9 cellular contexts compared by ENCODE assay signal in the genomic region with DNA sequence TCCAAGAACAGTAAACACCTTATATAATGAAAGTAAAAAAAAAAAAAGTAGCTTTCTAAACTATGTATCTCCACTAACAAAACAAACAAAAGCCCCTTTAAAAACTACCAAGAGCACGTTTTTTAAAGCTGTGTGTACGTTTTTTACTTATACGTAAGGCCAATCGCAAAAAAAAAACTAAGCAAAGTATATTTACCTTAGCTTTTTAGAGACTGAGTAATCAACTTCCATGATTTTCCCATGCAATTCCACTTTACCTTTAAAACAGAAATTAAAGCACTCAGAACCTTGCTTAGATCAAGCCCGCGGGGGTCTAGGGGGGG. TPM values are rescaled to one million over a fixed set of nuclear protein-coding genes. Genes with fewer than 3 reads are reported as not detected.
A peak's percentile ranks its signal among the peaks of the same experiment; 100 is the strongest.
DNase-seq lines count a peak whose midpoint lies in the region; ATAC-seq, FAIRE-seq and TF ChIP-seq lines count a peak whose summit lies in the region.
"Had no signal": no experiment of that assay in that cellular context is flagged by ENCODE, and none has a peak within 500 bp of the region (broad histone marks: within the 10 kb centered on the region; RNA-seq: fewer than 3 reads in every experiment).

No MANE protein-coding gene starts in this region.

- H3K27ac ChIP-seq in PC-3 (ENCODE audit: low read length) (peak overlapping the region; percentile 83), endothelial cell of umbilical vein (ENCODE audit: insufficient read depth, low read depth, low read length) (peak overlapping the region; percentile 84), ovary (no peak overlapping the region)

- DNase-seq in G401 (ENCODE audit: low spot score) = peak; percentile 15
- peak; percentile 28 for DNase-seq in PC-3
- DNase-seq in endothelial cell of umbilical vein (ENCODE audit: low read depth, low spot score) = no peak
- DNase-seq in ovary = no peak
- DNase-seq in RPMI8226 = no peak
- no peak for DNase-seq in islet precursor cell
- no peak for DNase-seq in KG1 (lab: John Stamatoyannopoulos, UW)
- DNase-seq: amniotic stem cell had no signal

- intact Hi-C loops in PC-3 (cut with micrococcal nuclease) (loop anchor here (1.0 to 5.0 kb wide), 5 partner anchors 27 to 161 kb away; no protein-coding TSS in a partner anchor), endothelial cell of umbilical vein (cut with micrococcal nuclease) (loop anchor here (1.0 to 5.0 kb wide), 4 partner anchors 27 to 236 kb away; partner anchors contain the start of gene SENP2), ovary (cut with DNase I) (loop anchor here in 1 of 4 donors (10.0 kb wide), 1 partner anchor 112 kb away; the partner anchor contains the start of gene TRA2B)

- BruUV-seq in PC-3 (replicated peaks; lab: Mats Ljungman, UMichigan) = no TSS peak
- no TSS peak for BruUV-seq in endothelial cell of umbilical vein (replicated peaks; lab: Mats Ljungman, UMichigan)

- H3K9me3 ChIP-seq in PC-3 (ENCODE audit: low read length) (no peaks in the 10 kb centered on the region), endothelial cell of umbilical vein (replicated peaks; ENCODE audit: control insufficient read depth, insufficient read depth, low read length) (no peaks in the 10 kb centered on the region), ovary (no peaks in the 10 kb centered on the region)

- H3K9ac ChIP-seq in PC-3 (ENCODE audit: low read length) = peak overlapping the region; percentile 92
- H3K9ac ChIP-seq in endothelial cell of umbilical vein (replicated peaks; ENCODE audit: extremely low read depth, insufficient read depth, low read length) = peak overlapping the region; percentile 99

- H3K27me3 ChIP-seq in PC-3 (ENCODE audit: low read length) (no peaks in the 10 kb centered on the region), endothelial cell of umbilical vein (ENCODE audit: control insufficient read depth in 2 of 2, insufficient read depth in 2 of 2, low read length in 2 of 2) (no peaks in the 10 kb centered on the region), ovary (no peaks in the 10 kb centered on the region)

- H3K9me1 ChIP-seq in endothelial cell of umbilical vein (replicated peaks; ENCODE audit: control insufficient read depth, extremely low read depth, insufficient read depth, low read length) = no peaks in the 10 kb centered on the region

- H3K4me2 ChIP-seq in PC-3 (ENCODE audit: low read length) (peak overlapping the region; percentile 92), endothelial cell of umbilical vein (ENCODE audit: insufficient read depth, low read length) (peak overlapping the region; percentile 85)

- in situ Hi-C loops in G401 (cut with HindIII; ENCODE audit: low sequenced_read_pairs) = loop anchor here (10.0 kb wide), 1 partner anchor 102 kb away; no protein-coding TSS in a partner anchor

- H3K79me2 ChIP-seq in PC-3 (ENCODE audit: low read length) (peaks cover 91% of the 10 kb centered on the region), endothelial cell of umbilical vein (ENCODE audit: control insufficient read depth, insufficient read depth, low read length) (peaks cover 84% of the 10 kb centered on the region)

- peaks cover 16% of the 10 kb centered on the region for H3F3A ChIP-seq in PC-3 (ENCODE audit: low read length, unreplicated experiment)

- TF ChIP-seq CTCF in PC-3 (conservative IDR thresholded peaks at IDR 0.05; ENCODE audit: low read depth, low read length) (no peak), endothelial cell of umbilical vein (IDR thresholded peaks at IDR 0.05; ENCODE audit: extremely low read depth in 1 of 2, insufficient read depth in 1 of 2, low read depth in 1 of 2, low read length in 2 of 2) (no peak), ovary (IDR thresholded peaks at IDR 0.05) (no peak)

- H3K9me2 ChIP-seq in PC-3 (replicated peaks; ENCODE audit: low read length) = no peaks in the 10 kb centered on the region

- H3K4me3 ChIP-seq in PC-3 (ENCODE audit: low read length) = peak overlapping the region; percentile 85
- peak overlapping the region; percentile 87 to 100 (median 98) for H3K4me3 ChIP-seq in endothelial cell of umbilical vein (replicated peaks in 1 of 3; ENCODE audit: insufficient read depth in 1 of 3, low read depth in 1 of 3, low read length in 3 of 3)
- peak overlapping the region; percentile 56 for H3K4me3 ChIP-seq in ovary

- H4K20me1 ChIP-seq in PC-3 (ENCODE audit: low read length) (peaks cover 31% of the 10 kb centered on the region), endothelial cell of umbilical vein (replicated peaks; ENCODE audit: control insufficient read depth, extremely low read depth, insufficient read depth, low read length) (peaks cover 16% of the 10 kb centered on the region)

- H2AFZ ChIP-seq in PC-3 (ENCODE audit: low read length) (no peak overlapping the region), endothelial cell of umbilical vein (ENCODE audit: low read depth, low read length) (no peak overlapping the region)

- WGBS in ovary, 3 donors = 3 to 4% (median 3%) methylated on average over 6 of the region's 6 CpGs

- no peak for TF ChIP-seq EP300 in ovary (IDR thresholded peaks at IDR 0.05)

- H3K4me1 ChIP-seq in PC-3 (ENCODE audit: insufficient read depth, low read length) = peaks cover 47% of the 10 kb centered on the region
- H3K4me1 ChIP-seq in endothelial cell of umbilical vein (ENCODE audit: control insufficient read depth, extremely low read depth, insufficient read depth, low read length) = peaks cover 48% of the 10 kb centered on the region
- H3K4me1 ChIP-seq in ovary (ENCODE audit: insufficient read depth) = peaks cover 4% of the 10 kb centered on the region

- CTCF ChIA-PET in PC-3 (lab: Charles Lee) (interaction anchor here (1.6 to 1.7 kb wide), 2 partner anchors 89 to 163 kb away, joined by 6 read pairs; no protein-coding TSS in a partner anchor), endothelial cell of umbilical vein (lab: Charles Lee) (interaction anchor here (0.7 to 5.5 kb wide), 17 partner anchors 31 to 164 kb away, joined by 3 to 51 read pairs (median 5); no protein-coding TSS in a partner anchor)

- TF ChIP-seq POLR2A in endothelial cell of umbilical vein (IDR thresholded peaks at IDR 0.05; ENCODE audit: low read depth, low read length) (no peak), ovary (IDR thresholded peaks at IDR 0.05) (no peak)

- POLR2A ChIA-PET in PC-3 (lab: Charles Lee; ENCODE audit: unreplicated experiment) = interaction anchor here (0.6 to 1.0 kb wide), 5 partner anchors 11 to 90 kb away, joined by 3 to 4 read pairs (median 4); no protein-coding TSS in a partner anchor
- POLR2A ChIA-PET in endothelial cell of umbilical vein (lab: Charles Lee) = interaction anchor here (0.6 to 1.8 kb wide), 4 partner anchors 89 to 163 kb away, joined by 3 to 6 read pairs (median 4); partner anchors contain the start of gene TRA2B

- no peak for ATAC-seq in PC-3
- no peak for ATAC-seq in GM21360 (IDR thresholded peaks at IDR 0.05; ENCODE audit: unreplicated experiment)

- H3K36me3 ChIP-seq in PC-3 (ENCODE audit: low read depth, low read length) (peaks cover 7% of the 10 kb centered on the region; the same call in 1 of the 2 replicates), endothelial cell of umbilical vein (ENCODE audit: control insufficient read depth in 2 of 2, extremely low read depth in 1 of 2, insufficient read depth in 2 of 2, low read length in 2 of 2) (no peaks in the 10 kb centered on the region), ovary (no peaks in the 10 kb centered on the region)

- dilution Hi-C loops in endothelial cell of umbilical vein (cut with MboI; ENCODE audit: extremely low pct_ligation_motif_present, low sequenced_read_pairs) = no loop called here

- FAIRE-seq in endothelial cell of umbilical vein (lab: Jason Lieb, UNC) = peak; percentile 21

TF ChIP-seq in endothelial cell of umbilical vein, 7 proteins besides CTCF, POLR2A, EP300 and RAD21:
- no peak for TF ChIP-seq EZH2 (IDR thresholded peaks at IDR 0.05; ENCODE audit: borderline replicate concordance, low read depth, low read length, severe bottlenecking)
- TF ChIP-seq MYC (IDR thresholded peaks at IDR 0.05; ENCODE audit: low read depth, low read length) = no peak
- TF ChIP-seq FOS (IDR thresholded peaks at IDR 0.05; ENCODE audit: borderline replicate concordance, insufficient read depth, low read length) = no peak
- TF ChIP-seq GATA2 (IDR thresholded peaks at IDR 0.05; ENCODE audit: insufficient read depth, insufficient read length, low read depth, low read length) = no peak
- TF ChIP-seq, protein P1, sequence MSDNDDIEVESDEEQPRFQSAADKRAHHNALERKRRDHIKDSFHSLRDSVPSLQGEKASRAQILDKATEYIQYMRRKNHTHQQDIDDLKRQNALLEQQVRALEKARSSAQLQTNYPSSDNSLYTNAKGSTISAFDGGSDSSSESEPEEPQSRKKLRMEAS (IDR thresholded peaks at IDR 0.05; ENCODE audit: insufficient read depth, insufficient read length) = no peak
- TF ChIP-seq JUN (IDR thresholded peaks at IDR 0.05; ENCODE audit: borderline replicate concordance, insufficient read depth, insufficient read length, low read depth) = no peak
- TF ChIP-seq POLR2AphosphoS5 (IDR thresholded peaks at IDR 0.05; ENCODE audit: insufficient read depth, low read depth, low read length) = no peak

RNA-seq across cellular contexts. Expression of gene IGF2BP2, which starts 1.9 kb away (rescaled TPM):
- total RNA-seq in G401 (2014; rRNA removed; shearing (Covaris generic)) = 40.1 and 42.2 TPM in 2 replicates
- total RNA-seq in PC-3 (2014; rRNA removed) (81.2 and 105 TPM in 2 replicates), endothelial cell of umbilical vein (122 and 130 TPM in 2 replicates), ovary (10 to 100 TPM in 6 of 7 donors, 1 to 10 TPM in 1; 7.1 to 31.1 (median 16.6) TPM)
- polyA plus RNA-seq in endothelial cell of umbilical vein (5.6 and 10.7 TPM in 2 replicates), ovary (1 to 10 TPM; 4.6 to 6.8 TPM)
- polyA plus RNA-seq in endothelial cell of umbilical vein (2011; cell fraction: cytosol; rRNA removed) = 9.5 and 13.7 TPM in 2 replicates
- polyA plus RNA-seq in endothelial cell of umbilical vein (2011; cell fraction: nucleus; rRNA removed) = 54.7 and 55.9 TPM in 2 replicates
- 54.0 and 70.9 TPM in 2 replicates for polyA plus RNA-seq in endothelial cell of umbilical vein (2012)
- polyA minus RNA-seq in endothelial cell of umbilical vein = 21.9 and 36.3 TPM in 2 replicates
- polyA minus RNA-seq in endothelial cell of umbilical vein (2011; cell fraction: cytosol; rRNA and poly(A)+ RNA removed) = 0.31 TPM
- 114 and 115 TPM in 2 replicates for polyA minus RNA-seq in endothelial cell of umbilical vein (2011; cell fraction: nucleus; rRNA and poly(A)+ RNA removed)

Comparison
In these comparisons a context has a peak if more than half of its experiments do, and no peak if none do; other contexts are left out.
1. DNase-seq: peak in G401 (single experiment) and PC-3 (single experiment); none in endothelial cell of umbilical vein (single experiment), ovary (0 of 5), RPMI8226 (single experiment), islet precursor cell (single experiment) and KG1 (single experiment).
2. H3K27ac ChIP-seq: peak in PC-3 (single experiment) and endothelial cell of umbilical vein (single experiment); none in ovary (0 of 2).
3. Peak in every context shown above with its lines, with median percentiles within 50 percentile points of each other: H3K4me3 ChIP-seq.